Comparison of ENCODE assay signal across 1 cellular context in the genomic region with DNA sequence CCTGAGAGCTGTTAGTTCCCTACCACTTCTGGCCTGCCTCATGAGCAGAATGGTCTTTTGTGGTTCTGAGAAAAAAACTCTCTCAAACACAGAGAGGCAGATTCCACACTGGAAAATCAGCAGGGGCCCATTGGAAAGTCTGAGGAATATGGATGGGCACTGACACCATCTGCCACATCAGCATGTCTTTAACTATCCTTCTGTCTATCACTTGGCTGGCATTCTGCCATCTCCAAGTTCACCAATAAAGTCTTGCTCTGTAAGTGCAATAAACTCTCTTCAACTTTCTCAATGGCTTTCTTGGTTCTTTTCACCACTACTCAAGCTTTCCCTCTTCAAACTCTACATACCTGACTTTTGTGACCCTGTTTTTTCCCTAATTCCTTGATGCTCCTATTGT.
TF ChIP-seq lines count a peak whose summit lies in the region.

No MANE protein-coding gene starts in this region.

TF ChIP-seq in A549, 52 proteins besides CTCF, POLR2A, EP300 and RAD21:
- TF ChIP-seq CHD2 (IDR thresholded peaks at IDR 0.05; ENCODE audit: low read length, partially characterized antibody) = no peak
